1 cellular context compared by ENCODE assay signal in the genomic region with DNA sequence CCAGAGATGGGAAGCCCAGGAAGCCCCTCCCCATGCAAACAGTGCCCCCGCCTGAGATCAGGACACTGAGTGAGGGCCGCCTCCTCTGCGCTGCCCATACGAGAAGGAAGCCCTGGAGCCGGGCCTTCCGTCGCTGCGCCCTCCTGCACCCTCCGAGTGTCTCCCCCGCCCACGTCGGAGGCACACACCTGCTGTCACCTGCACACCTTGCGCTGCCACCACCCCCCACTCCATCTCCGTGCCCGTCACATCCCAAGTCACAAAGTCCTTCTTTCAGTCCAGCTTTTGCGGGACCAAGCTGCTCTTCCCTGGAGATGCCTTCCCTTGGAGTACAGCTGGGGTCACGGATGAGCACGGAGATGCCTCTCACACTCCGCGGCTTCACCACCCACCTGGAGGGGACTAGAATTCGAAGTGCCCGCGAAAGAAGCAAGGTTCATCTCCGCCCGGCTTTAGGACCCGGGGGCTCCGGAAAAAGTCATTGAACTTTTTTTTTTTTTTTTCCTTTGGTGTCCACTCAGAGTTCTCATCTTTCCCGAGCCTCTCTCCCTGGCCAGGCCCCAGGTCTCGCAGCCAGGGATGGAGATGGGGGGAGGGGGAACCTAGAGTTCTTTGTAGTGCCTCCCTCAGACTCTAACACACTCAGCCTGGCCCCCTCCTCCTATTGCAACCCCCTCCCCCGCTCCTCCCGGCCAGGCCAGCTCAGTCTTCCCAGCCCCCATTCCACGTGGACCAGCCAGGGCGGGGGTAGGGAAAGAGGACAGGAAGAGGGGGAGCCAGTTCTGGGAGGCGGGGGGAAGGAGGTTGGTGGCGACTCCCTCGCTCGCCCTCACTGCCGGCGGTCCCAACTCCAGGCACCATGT.
A peak's percentile ranks its signal among the peaks of the same experiment; 100 is the strongest.
TF ChIP-seq lines count a peak whose summit lies in the region.

TSS of gene FKBP10 (plus strand) at position 829 of the 863 bp plus-strand sequence. CDS start at position 860, 31 bp downstream.

TF ChIP-seq in endothelial cell of umbilical vein, 7 proteins besides CTCF, POLR2A, EP300 and RAD21 (continued from another document):
- TF ChIP-seq MAX (IDR thresholded peaks at IDR 0.05; ENCODE audit: insufficient read depth, insufficient read length): peak; percentile 61
- TF ChIP-seq MYC (IDR thresholded peaks at IDR 0.05; ENCODE audit: low read depth, low read length): peak; percentile 98
- no peak for TF ChIP-seq JUN (IDR thresholded peaks at IDR 0.05; ENCODE audit: borderline replicate concordance, insufficient read depth, insufficient read length, low read depth)
